9 cellular contexts compared by ENCODE assay signal in the genomic region with DNA sequence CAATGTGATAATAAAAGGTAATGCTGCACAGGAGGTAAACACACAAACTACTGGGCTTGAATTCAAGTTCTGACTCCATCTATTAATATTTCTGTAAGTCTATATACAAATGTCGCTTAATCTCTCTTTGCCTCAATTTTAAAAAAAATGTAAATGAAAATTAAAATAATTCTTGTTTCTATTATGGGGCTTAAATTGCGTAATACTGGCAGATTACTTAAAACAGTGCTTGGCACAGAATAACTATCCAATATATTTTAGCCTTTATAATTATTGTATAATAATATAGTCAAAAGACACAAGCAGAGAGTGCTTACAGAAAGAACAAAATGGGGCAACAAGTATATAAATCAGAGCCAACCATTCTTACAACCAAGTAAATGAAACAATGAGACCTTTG.
"Had no signal": no experiment of that assay in that cellular context is flagged by ENCODE, and none has a peak within 500 bp of the region (broad histone marks: within the 10 kb centered on the region; RNA-seq: fewer than 3 reads in every experiment).

No MANE protein-coding gene starts in this region.

- H3K4me2 ChIP-seq: KMS-11 had no signal

- H3K4me3 ChIP-seq: GM23248 had no signal

- FAIRE-seq: H54, HTR-8/SVneo had no signal

- H3K27ac ChIP-seq: GM23248, KMS-11 had no signal

- DNase-seq: GM23248, GOT3, H9, HCEC 1CT, Karpas-422, KBM-7 had no signal

- H3K9ac ChIP-seq: GM23248, KMS-11 had no signal

- H2AFZ ChIP-seq: GM23248 had no signal
